ENCODE assay signal across 13 cellular contexts in genomic region chr14:48967419-48967818, GRCh38.
A peak's percentile ranks its signal among the peaks of the same experiment; 100 is the strongest.
DNase-seq lines count a peak whose midpoint lies in the region; TF ChIP-seq lines count a peak whose summit lies in the region.
"Had no signal": no experiment of that assay in that cellular context is flagged by ENCODE, and none has a peak within 500 bp of the region (broad histone marks: within the 10 kb centered on the region; RNA-seq: fewer than 3 reads in every experiment).

No MANE protein-coding gene starts in this region.

- no peaks in the 10 kb centered on the region for H3K36me3 ChIP-seq in Loucy (ENCODE audit: insufficient read depth, low read length)
- H3K36me3 ChIP-seq in effector memory CD4-positive, alpha-beta T cell (ENCODE audit: control insufficient read depth, insufficient read depth, low read length): no peaks in the 10 kb centered on the region
- H3K36me3 ChIP-seq: BLaER1 treated with 17β-estradiol and CSF1 and Interleukin-3, amounts not matched to agents 10 nM and 100 nM had no signal

- peak; percentile 0 for DNase-seq in HT1080 (ENCODE audit: low read depth)
- peak; percentile 1 for DNase-seq in iris pigment epithelial cell (ENCODE audit: low read depth)
- DNase-seq in activated CD4-positive, alpha-beta T cell treated with anti-CD3 and anti-CD28 coated beads for 1 hour: no peak
- no peak for DNase-seq in RPMI8226
- DNase-seq in effector memory CD4-positive, alpha-beta T cell: no peak
- DNase-seq: Calu3; CD8-positive, alpha-beta T cell; DMS79 treated with DMSO at 0.1 percent for 48 hours; EL; H9 had no signal

- no peaks in the 10 kb centered on the region for H3K79me2 ChIP-seq in Loucy (ENCODE audit: insufficient read depth, low read length)

- no peaks in the 10 kb centered on the region for H3K27me3 ChIP-seq in Loucy (ENCODE audit: insufficient read depth, low read length, poor library complexity, severe bottlenecking)
- H3K27me3 ChIP-seq in effector memory CD4-positive, alpha-beta T cell (replicated peaks; ENCODE audit: control insufficient read depth, insufficient read depth, low read length, poor library complexity, severe bottlenecking): peaks cover 3% of the 10 kb centered on the region
- H3K27me3 ChIP-seq: BLaER1 treated with 17β-estradiol and CSF1 and Interleukin-3, amounts not matched to agents 10 nM and 100 nM had no signal

- peak overlapping the region; percentile 19 for H3K4me3 ChIP-seq in Loucy (ENCODE audit: low read length, poor library complexity, severe bottlenecking)
- H3K4me3 ChIP-seq in effector memory CD4-positive, alpha-beta T cell (ENCODE audit: insufficient read depth, low read depth, low read length, poor library complexity, severe bottlenecking): no peak overlapping the region
- H3K4me3 ChIP-seq: BLaER1 treated with 17β-estradiol and CSF1 and Interleukin-3, amounts not matched to agents 10 nM and 100 nM; GM12878 had no signal

- peaks cover 72% of the 10 kb centered on the region for H3K4me1 ChIP-seq in Loucy (ENCODE audit: insufficient read depth, low read length, poor library complexity, severe bottlenecking)
- H3K4me1 ChIP-seq in effector memory CD4-positive, alpha-beta T cell (ENCODE audit: control insufficient read depth, insufficient read depth, low read length, poor library complexity, severe bottlenecking): no peaks in the 10 kb centered on the region
- H3K4me1 ChIP-seq: BLaER1 treated with 17β-estradiol and CSF1 and Interleukin-3, amounts not matched to agents 10 nM and 100 nM had no signal

- peaks cover 13% of the 10 kb centered on the region; the same call in 1 of the 2 replicates for H3F3A ChIP-seq in Loucy (ENCODE audit: low read depth)

- H4K20me1 ChIP-seq in Loucy (ENCODE audit: insufficient read depth, low read length, poor library complexity, severe bottlenecking): no peaks in the 10 kb centered on the region
- H4K20me1 ChIP-seq: BLaER1 treated with 17β-estradiol and CSF1 and Interleukin-3, amounts not matched to agents 10 nM and 100 nM had no signal

- H3K9me2 ChIP-seq in Loucy (replicated peaks; ENCODE audit: low read depth, low read length): no peaks in the 10 kb centered on the region

- H3K9ac ChIP-seq in Loucy (ENCODE audit: low read depth, low read length, poor library complexity, severe bottlenecking): peak overlapping the region; percentile 24
- H3K9ac ChIP-seq: BLaER1 treated with 17β-estradiol and CSF1 and Interleukin-3, amounts not matched to agents 10 nM and 100 nM had no signal

- peak overlapping the region; percentile 51 for H3K4me2 ChIP-seq in Loucy (ENCODE audit: low read depth, low read length, poor library complexity, severe bottlenecking)
- H3K4me2 ChIP-seq: BLaER1 treated with 17β-estradiol and CSF1 and Interleukin-3, amounts not matched to agents 10 nM and 100 nM had no signal

- TF ChIP-seq CTCF in Loucy (conservative IDR thresholded peaks at IDR 0.05; ENCODE audit: low read length): no peak

- no peak overlapping the region for H3K27ac ChIP-seq in effector memory CD4-positive, alpha-beta T cell (ENCODE audit: insufficient read depth, low read length, poor library complexity, severe bottlenecking)
- H3K27ac ChIP-seq: BLaER1 treated with 17β-estradiol and CSF1 and Interleukin-3, amounts not matched to agents 10 nM and 100 nM had no signal

- no peaks in the 10 kb centered on the region for H3K9me3 ChIP-seq in Loucy (ENCODE audit: insufficient read depth, low read depth, low read length)
- H3K9me3 ChIP-seq in effector memory CD4-positive, alpha-beta T cell (ENCODE audit: control insufficient read depth, low read length): no peaks in the 10 kb centered on the region
- H3K9me3 ChIP-seq: BLaER1 treated with 17β-estradiol and CSF1 and Interleukin-3, amounts not matched to agents 10 nM and 100 nM had no signal

- H2AFZ ChIP-seq in Loucy (ENCODE audit: low read length): no peak overlapping the region

Comparison
In these comparisons a context has a peak if more than half of its experiments do, and no peak if none do; other contexts are left out.
1. DNase-seq: peak in HT1080 (single experiment) and iris pigment epithelial cell (single experiment); none in activated CD4-positive, alpha-beta T cell treated with anti-CD3 and anti-CD28 coated beads for 1 hour (single experiment), RPMI8226 (single experiment) and effector memory CD4-positive, alpha-beta T cell (0 of 3).